Comparison of ENCODE assay signal across 9 cellular contexts in the genomic region with DNA sequence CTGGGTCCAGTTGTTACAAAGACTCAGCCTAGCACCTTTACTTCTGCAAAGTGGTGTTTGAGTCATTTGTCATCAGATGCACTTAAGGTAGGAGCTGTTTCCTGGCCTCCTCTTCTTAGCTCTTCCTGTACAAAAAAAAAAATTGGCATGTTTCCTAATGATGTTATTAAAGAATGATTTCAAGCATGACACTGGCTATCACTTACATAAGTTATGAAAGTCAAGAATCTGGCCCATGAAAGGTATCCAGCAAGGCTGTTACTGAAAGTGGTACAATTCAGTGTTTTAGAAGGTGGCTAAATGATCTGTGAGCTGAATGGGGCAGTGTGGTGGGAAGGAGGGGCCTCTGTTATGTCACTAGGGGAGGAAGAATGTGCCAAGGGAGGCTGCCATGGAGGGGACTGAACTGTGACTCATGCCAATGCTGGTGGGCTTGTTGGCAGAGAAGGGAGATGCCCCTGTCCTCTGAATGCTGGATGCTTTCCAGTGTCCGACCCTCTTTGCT.
DNase-seq lines count a peak whose midpoint lies in the region; ATAC-seq, FAIRE-seq and TF ChIP-seq lines count a peak whose summit lies in the region.
"Had no signal": no experiment of that assay in that cellular context is flagged by ENCODE, and none has a peak within 500 bp of the region (broad histone marks: within the 10 kb centered on the region; RNA-seq: fewer than 3 reads in every experiment).

No MANE protein-coding gene starts in this region.

- peak overlapping the region; percentile 82 for H3K27ac ChIP-seq in GM23248

- no peak for TF ChIP-seq CTCF in fibroblast of the aortic adventitia (IDR thresholded peaks at IDR 0.05; ENCODE audit: insufficient read depth, low read length)
- TF ChIP-seq CTCF in progenitor cell of endocrine pancreas (IDR thresholded peaks at IDR 0.05; ENCODE audit: unreplicated experiment): no peak

- peaks cover 21% of the 10 kb centered on the region for H3F3A ChIP-seq in GM23248 (ENCODE audit: insufficient read depth)

- no peaks in the 10 kb centered on the region for H3K9me3 ChIP-seq in GM23248 (ENCODE audit: low read depth)

- peak overlapping the region; percentile 4 for H3K27ac Mint-ChIP-seq in progenitor cell of endocrine pancreas
- no peak overlapping the region for H3K27ac Mint-ChIP-seq in stimulated activated naive CD8-positive, alpha-beta T cell treated with anti-CD3 and anti-CD28 coated beads, Interleukin-15, amount 100 ng/mL, for 72 hours

- DNase-seq in GM23248 (peak; percentile 43), RPMI7951 (ENCODE audit: low read depth) (peak; percentile 1), fibroblast of the aortic adventitia (ENCODE audit: low read depth) (peak; percentile 36), progenitor cell of endocrine pancreas (ENCODE audit: low spot score, unreplicated experiment) (no peak), frontal cortex (ENCODE audit: low spot score in 2 of 2) (no peak), NCI-H2227 (lab: John Stamatoyannopoulos, UW; ENCODE audit: unreplicated experiment) (no peak)
- DNase-seq in stimulated activated naive CD8-positive, alpha-beta T cell treated with anti-CD3 and anti-CD28 coated beads, Interleukin-15, amount 100 ng/mL, for 72 hours: no peak
- DNase-seq: activated T-cell treated with anti-CD3 and anti-CD28 coated beads, Interleukin-2, amount 50 U/mL, for 4 hours had no signal

- ATAC-seq in GM18505 (IDR thresholded peaks at IDR 0.05; ENCODE audit: unreplicated experiment): no peak
- ATAC-seq in stimulated activated naive CD8-positive, alpha-beta T cell treated with anti-CD3 and anti-CD28 coated beads, Interleukin-15, amount 100 ng/mL, for 72 hours: no peak
- ATAC-seq: activated T-cell treated with anti-CD3 and anti-CD28 coated beads, Interleukin-2, amount 50 U/mL, for 4 hours had no signal

- no peak for FAIRE-seq in frontal cortex (lab: Jason Lieb, UNC)

- H3K36me3 Mint-ChIP-seq in progenitor cell of endocrine pancreas (ENCODE audit: insufficient read depth): no peaks in the 10 kb centered on the region

- peak overlapping the region; percentile 17 for H3K4me2 ChIP-seq in GM23248 (ENCODE audit: unreplicated experiment)

- H3K36me3 ChIP-seq in GM23248 (ENCODE audit: low read depth): no peaks in the 10 kb centered on the region

- H4K20me1 ChIP-seq in GM23248 (ENCODE audit: insufficient read depth): no peaks in the 10 kb centered on the region

- TF ChIP-seq POLR2A in GM18505 (IDR thresholded peaks at IDR 0.05; ENCODE audit: borderline replicate concordance, extremely low read depth, insufficient read depth, insufficient read length): no peak

- H3K4me3 ChIP-seq in GM23248 (no peak overlapping the region), fibroblast of the aortic adventitia (ENCODE audit: low read depth, low read length) (no peak overlapping the region)

- H3K9ac ChIP-seq in GM23248: peak overlapping the region; percentile 26

- H3K9me3 Mint-ChIP-seq in progenitor cell of endocrine pancreas (ENCODE audit: low read depth): peaks cover 7% of the 10 kb centered on the region
- H3K9me3 Mint-ChIP-seq in stimulated activated naive CD8-positive, alpha-beta T cell treated with anti-CD3 and anti-CD28 coated beads, Interleukin-15, amount 100 ng/mL, for 72 hours: peaks cover 11 to 15% of the 10 kb centered on the region in 2 donors

- WGBS in GM23248 (ENCODE audit: low coverage in 1 of 2, low lambda C conversion rate in 2 of 2, missing lambda C conversion rate in 2 of 2), 2 experiments: 11 to 12% methylated on average over 1 of the region's 1 CpG

- H3K79me2 ChIP-seq in GM23248 (ENCODE audit: insufficient read depth): no peaks in the 10 kb centered on the region

- H3K4me1 Mint-ChIP-seq in progenitor cell of endocrine pancreas (ENCODE audit: low read depth): peaks cover 6% of the 10 kb centered on the region
- H3K4me1 Mint-ChIP-seq in stimulated activated naive CD8-positive, alpha-beta T cell treated with anti-CD3 and anti-CD28 coated beads, Interleukin-15, amount 100 ng/mL, for 72 hours: no peaks in the 10 kb centered on the region

- no peaks in the 10 kb centered on the region for H3K9me2 ChIP-seq in GM23248 (ENCODE audit: insufficient read depth)

- H3K27me3 Mint-ChIP-seq in progenitor cell of endocrine pancreas: peaks cover 10% of the 10 kb centered on the region
- H3K27me3 Mint-ChIP-seq in stimulated activated naive CD8-positive, alpha-beta T cell treated with anti-CD3 and anti-CD28 coated beads, Interleukin-15, amount 100 ng/mL, for 72 hours: peaks cover 43% of the 10 kb centered on the region

- in situ Hi-C loops in GM23248 (cut with MboI): no loop called here

- H3K4me3 Mint-ChIP-seq in progenitor cell of endocrine pancreas (ENCODE audit: low read depth): no peak overlapping the region
- no peak overlapping the region for H3K4me3 Mint-ChIP-seq in stimulated activated naive CD8-positive, alpha-beta T cell treated with anti-CD3 and anti-CD28 coated beads, Interleukin-15, amount 100 ng/mL, for 72 hours
- H3K4me3 Mint-ChIP-seq: activated T-cell treated with anti-CD3 and anti-CD28 coated beads, Interleukin-2, amount 50 U/mL, for 4 hours had no signal

- peaks cover 20% of the 10 kb centered on the region for H3K4me1 ChIP-seq in GM23248 (ENCODE audit: insufficient read depth)

- no peaks in the 10 kb centered on the region for H3K27me3 ChIP-seq in GM23248 (replicated peaks; ENCODE audit: insufficient read depth)

- H2AFZ ChIP-seq in GM23248: peak overlapping the region; percentile 80

Comparison
In these comparisons a context has a peak if more than half of its experiments do, and no peak if none do; other contexts are left out.
1. DNase-seq: peak in GM23248 (single experiment), RPMI7951 (single experiment) and fibroblast of the aortic adventitia (single experiment); none in progenitor cell of endocrine pancreas (single experiment), stimulated activated naive CD8-positive, alpha-beta T cell treated with anti-CD3 and anti-CD28 coated beads, Interleukin-15, amount 100 ng/mL, for 72 hours (0 of 2), frontal cortex (0 of 2) and NCI-H2227 (single experiment).